ENCODE assay signal across 1 cellular context in genomic region chr13:23858586-23858985, GRCh38.
TF ChIP-seq lines count a peak whose summit lies in the region.

No MANE protein-coding gene starts in this region.

TF ChIP-seq in IMR-90, 13 proteins besides CTCF, POLR2A, EP300 and RAD21:
- TF ChIP-seq CHD1 (IDR thresholded peaks at IDR 0.05; ENCODE audit: low read depth, low read length) (no peak), MXI1 (IDR thresholded peaks at IDR 0.05; ENCODE audit: borderline replicate concordance, low read depth, low read length) (no peak), NFE2L2 (IDR thresholded peaks at IDR 0.05; ENCODE audit: low read depth, low read length) (no peak), FOS (IDR thresholded peaks at IDR 0.05; ENCODE audit: low read depth, low read length) (no peak), USF2 (IDR thresholded peaks at IDR 0.05; ENCODE audit: low read depth, low read length) (no peak), BHLHE40 (IDR thresholded peaks at IDR 0.05; ENCODE audit: low read depth, low read length) (no peak), RCOR1 (IDR thresholded peaks at IDR 0.05; ENCODE audit: insufficient replicate concordance, low read length) (no peak), MAFK (IDR thresholded peaks at IDR 0.05; ENCODE audit: low read depth, low read length) (no peak)
